Comparison of ENCODE assay signal across 13 cellular contexts in the genomic region with DNA sequence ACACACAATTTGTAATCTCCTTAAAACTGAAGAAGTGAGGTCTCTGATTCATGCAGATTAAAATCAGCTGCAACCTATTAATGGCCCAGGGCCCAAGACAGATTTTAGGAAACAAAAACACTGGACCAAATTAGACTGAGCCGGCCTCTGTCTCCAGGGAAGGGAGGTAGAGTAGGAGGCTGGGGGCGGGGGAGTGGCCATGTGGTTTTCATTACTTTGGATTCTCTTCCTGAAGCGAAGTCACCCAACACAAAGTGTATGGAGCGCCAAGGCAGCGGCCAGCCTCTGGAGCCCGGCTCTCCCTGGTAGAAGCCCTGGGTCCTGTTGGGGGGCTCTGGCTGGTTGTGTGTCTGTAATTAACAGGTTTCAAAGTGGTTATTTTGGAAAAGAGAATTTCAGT.
A peak's percentile ranks its signal among the peaks of the same experiment; 100 is the strongest.
DNase-seq lines count a peak whose midpoint lies in the region; ATAC-seq, FAIRE-seq and TF ChIP-seq lines count a peak whose summit lies in the region.
"Had no signal": no experiment of that assay in that cellular context is flagged by ENCODE, and none has a peak within 500 bp of the region (broad histone marks: within the 10 kb centered on the region; RNA-seq: fewer than 3 reads in every experiment).

No MANE protein-coding gene starts in this region.

- no peak overlapping the region for H3K18ac ChIP-seq in trophoblast cell (ENCODE audit: low read length)

- FAIRE-seq in GM12891 (lab: Jason Lieb, UNC), result no peak

- peaks cover 60% of the 10 kb centered on the region for H3K79me1 ChIP-seq in trophoblast cell (ENCODE audit: low read length)

- H3K27me3 ChIP-seq in A673 (replicated peaks; ENCODE audit: insufficient read depth, low read depth, low read length, poor library complexity) (no peaks in the 10 kb centered on the region), RWPE2 (ENCODE audit: insufficient read depth, poor library complexity, severe bottlenecking) (no peaks in the 10 kb centered on the region), trophoblast cell (ENCODE audit: insufficient read depth, low read length) (no peaks in the 10 kb centered on the region)

- H3K27ac ChIP-seq in A673 (ENCODE audit: low read depth, low read length, poor library complexity, severe bottlenecking), result no peak overlapping the region
- peak overlapping the region; percentile 82 for H3K27ac ChIP-seq in RWPE2 (ENCODE audit: poor library complexity, severe bottlenecking)
- H3K27ac ChIP-seq in trophoblast cell (ENCODE audit: low read depth, low read length), result no peak overlapping the region
- H3K27ac ChIP-seq: WERI-Rb-1 had no signal

- H3K79me2 ChIP-seq in trophoblast cell (ENCODE audit: control insufficient read depth, insufficient read depth, low read length, poor library complexity), result peaks cover 4% of the 10 kb centered on the region

- peak overlapping the region; percentile 34 for H4K8ac ChIP-seq in trophoblast cell (ENCODE audit: low read depth, low read length)

- H2AK5ac ChIP-seq in trophoblast cell (ENCODE audit: low read length), result no peak overlapping the region

- TF ChIP-seq POLR2A in GM12891 (IDR thresholded peaks at IDR 0.05; ENCODE audit: low read depth, low read length), result no peak

- no peak overlapping the region for H4K12ac ChIP-seq in trophoblast cell (ENCODE audit: low read depth, low read length)

- peak overlapping the region; percentile 19 for H3K4ac ChIP-seq in trophoblast cell (ENCODE audit: low read depth, low read length)

- H3K9ac ChIP-seq in trophoblast cell (ENCODE audit: low read length), result no peak overlapping the region

- DNase-seq in A673 (ENCODE audit: low spot score) (peak; percentile 54), RWPE2 (ENCODE audit: low spot score) (no peak), fibroblast of peridontal ligament (ENCODE audit: extremely low read depth) (peak; percentile 97), trophoblast cell (no peak), medulla oblongata (ENCODE audit: extremely low spot score) (no peak), NCI-H524 treated with DMSO at 0.1 percent for 48 hours (lab: John Stamatoyannopoulos, UW) (no peak), GM12891 (ENCODE audit: insufficient read length, low spot score) (no peak), HK-2 (ENCODE audit: unreplicated experiment) (no peak)
- DNase-seq: ACHN; activated naive CD4-positive, alpha-beta T cell treated with Interleukin-2 at 50 U/mL for 16 hours; NCI-H510A; occipital lobe; WERI-Rb-1 had no signal

- BruUV-seq in A673 (replicated peaks; lab: Mats Ljungman, UMichigan), result no TSS peak

- peak overlapping the region; percentile 81 for H2BK12ac ChIP-seq in trophoblast cell (ENCODE audit: low read length)

- H3K36me3 ChIP-seq in A673 (ENCODE audit: insufficient read depth, low read length, poor library complexity, severe bottlenecking) (no peaks in the 10 kb centered on the region), RWPE2 (ENCODE audit: low read depth) (no peaks in the 10 kb centered on the region), trophoblast cell (ENCODE audit: control insufficient read depth in 1 of 2, insufficient read depth in 2 of 2, low read length in 2 of 2) (no peaks in the 10 kb centered on the region)
- H3K36me3 ChIP-seq: WERI-Rb-1 had no signal

- H2AFZ ChIP-seq in trophoblast cell (ENCODE audit: insufficient read depth, low read length, poor library complexity), result no peak overlapping the region

- H3K9me3 ChIP-seq in A673 (ENCODE audit: low read depth, low read length, poor library complexity, severe bottlenecking) (no peaks in the 10 kb centered on the region), RWPE2 (ENCODE audit: severe bottlenecking) (no peaks in the 10 kb centered on the region), trophoblast cell (ENCODE audit: insufficient read depth, low read depth, low read length) (peaks cover 2% of the 10 kb centered on the region)

- H3K14ac ChIP-seq in trophoblast cell (ENCODE audit: low read length), result peak overlapping the region; percentile 16

- H3K4me1 ChIP-seq in A673 (ENCODE audit: insufficient read depth, low read length, poor library complexity, severe bottlenecking) (peaks cover 18% of the 10 kb centered on the region), RWPE2 (ENCODE audit: insufficient read depth, poor library complexity, severe bottlenecking) (peaks cover 46% of the 10 kb centered on the region), trophoblast cell (ENCODE audit: control insufficient read depth in 1 of 2, insufficient read depth in 2 of 2, low read length in 2 of 2) (peaks cover 33 to 34% of the 10 kb centered on the region in 2 experiments)

- TF ChIP-seq CTCF in A673 (conservative IDR thresholded peaks at IDR 0.05; ENCODE audit: low read depth, low read length) (no peak), RWPE2 (IDR thresholded peaks at IDR 0.05; ENCODE audit: poor library complexity, severe bottlenecking) (no peak)

- CTCF ChIA-PET in A673 (lab: Charles Lee), result no interaction called here

- H3K4me3 ChIP-seq in A673 (ENCODE audit: low read depth, low read length, poor library complexity, severe bottlenecking), result no peak overlapping the region
- H3K4me3 ChIP-seq in RWPE2 (ENCODE audit: severe bottlenecking), result no peak overlapping the region
- H3K4me3 ChIP-seq in trophoblast cell (ENCODE audit: low read depth, low read length), result no peak overlapping the region

- H3K4me2 ChIP-seq in trophoblast cell (ENCODE audit: low read length), result no peak overlapping the region

- no peak overlapping the region for H3K23ac ChIP-seq in trophoblast cell (ENCODE audit: low read length)

- no CpG with 5 or more reads among the region's 6 CpGs for WGBS in trophoblast cell (ENCODE audit: extremely low coverage, insufficient coverage, insufficient read length)

- intact Hi-C loops in A673 (cut with micrococcal nuclease; ENCODE audit: unreplicated experiment), result no loop called here

- peak overlapping the region; percentile 51 for H2BK5ac ChIP-seq in trophoblast cell (ENCODE audit: low read depth, low read length, poor library complexity)

- peak overlapping the region; percentile 64 for H2BK120ac ChIP-seq in trophoblast cell (ENCODE audit: insufficient read depth, low read length, poor library complexity)

- ATAC-seq in RWPE2 (ENCODE audit: low read depth), result no peak

- POLR2A ChIA-PET in A673 (lab: Charles Lee; ENCODE audit: low non-redundant PET), result no interaction called here

- H4K91ac ChIP-seq in trophoblast cell (ENCODE audit: low read depth, low read length), result peak overlapping the region; percentile 86

TF ChIP-seq in GM12891, 5 proteins besides CTCF, POLR2A, EP300 and RAD21:
- TF ChIP-seq TAF1 (IDR thresholded peaks at IDR 0.05; ENCODE audit: low read depth, low read length), result no peak
- no peak for TF ChIP-seq POLR2AphosphoS5 (IDR thresholded peaks at IDR 0.05; ENCODE audit: low read depth, low read length)
- no peak for TF ChIP-seq SPI1 (IDR thresholded peaks at IDR 0.05; ENCODE audit: low read depth, low read length)
- no peak for TF ChIP-seq PAX5 (IDR thresholded peaks at IDR 0.05; ENCODE audit: insufficient read depth, low read length, severe bottlenecking)
- TF ChIP-seq POU2F2 (IDR thresholded peaks at IDR 0.05; ENCODE audit: low read depth, low read length), result no peak

Comparison
In these comparisons a context has a peak if more than half of its experiments do, and no peak if none do; other contexts are left out.
1. DNase-seq: peak in A673 (single experiment) and fibroblast of peridontal ligament (single experiment); none in RWPE2 (single experiment), trophoblast cell (0 of 2), medulla oblongata (single experiment), NCI-H524 treated with DMSO at 0.1 percent for 48 hours (single experiment), GM12891 (single experiment) and HK-2 (single experiment).